10 cellular contexts compared by ENCODE assay signal in genomic region chr11:72075109-72075508, GRCh38.
DNase-seq lines count a peak whose midpoint lies in the region; ATAC-seq and TF ChIP-seq lines count a peak whose summit lies in the region.
"Had no signal": no experiment of that assay in that cellular context is flagged by ENCODE, and none has a peak within 500 bp of the region (broad histone marks: within the 10 kb centered on the region; RNA-seq: fewer than 3 reads in every experiment).

No MANE protein-coding gene starts in this region.

- H3K9ac ChIP-seq in adipocyte (ENCODE audit: low read length) = no peak overlapping the region

- H3K27ac ChIP-seq in DOHH2 (ENCODE audit: low read depth, low read length) = no peak overlapping the region
- H3K27ac ChIP-seq: VCaP had no signal

- peaks cover 45% of the 10 kb centered on the region for H3K4me1 ChIP-seq in DOHH2 (ENCODE audit: control insufficient read depth, low read length)
- H3K4me1 ChIP-seq in adipocyte (ENCODE audit: control insufficient read depth, insufficient read depth, low read length) = peaks cover 40% of the 10 kb centered on the region

- peak; percentile 32 for TF ChIP-seq CTCF in DOHH2 (IDR thresholded peaks at IDR 0.05; ENCODE audit: low read depth, low read length, poor library complexity, severe bottlenecking)

- peaks cover 18% of the 10 kb centered on the region; the same call in 1 of the 2 replicates for H4K20me1 ChIP-seq in DOHH2 (ENCODE audit: control insufficient read depth, insufficient read depth, low read depth, low read length)

- H3K36me3 ChIP-seq in DOHH2 (ENCODE audit: control insufficient read depth, low read length) (peaks cover 35% of the 10 kb centered on the region), adipocyte (ENCODE audit: control insufficient read depth, insufficient read depth, low read length, severe bottlenecking) (no peaks in the 10 kb centered on the region)

- no peak overlapping the region for H3K4me3 ChIP-seq in DOHH2 (ENCODE audit: low read length)
- H3K4me3 ChIP-seq in adipocyte (ENCODE audit: low read length) = no peak overlapping the region

- no peaks in the 10 kb centered on the region for H3K27me3 ChIP-seq in DOHH2 (ENCODE audit: control insufficient read depth, low read length)
- no peaks in the 10 kb centered on the region for H3K27me3 ChIP-seq in adipocyte (replicated peaks; ENCODE audit: control insufficient read depth, insufficient read depth, low read length)

- no peaks in the 10 kb centered on the region for H3F3A ChIP-seq in DOHH2 (ENCODE audit: control insufficient read depth, insufficient read depth)

- H3K9me2 ChIP-seq in DOHH2 (replicated peaks; ENCODE audit: control insufficient read depth, low read length) = no peaks in the 10 kb centered on the region

- peaks cover 98% of the 10 kb centered on the region for H3K79me2 ChIP-seq in DOHH2 (ENCODE audit: control insufficient read depth, low read length)

- ATAC-seq in HG03280 (IDR thresholded peaks at IDR 0.05; ENCODE audit: unreplicated experiment) = no peak
- no peak for ATAC-seq in HG03045 (IDR thresholded peaks at IDR 0.05; ENCODE audit: unreplicated experiment)
- ATAC-seq in GM18870 (IDR thresholded peaks at IDR 0.05; ENCODE audit: unreplicated experiment) = no peak

- H3K9me3 ChIP-seq in DOHH2 (ENCODE audit: control insufficient read depth, insufficient read depth, low read length) (no peaks in the 10 kb centered on the region), adipocyte (ENCODE audit: control insufficient read depth, low read length) (no peaks in the 10 kb centered on the region)

- in situ Hi-C loops in KBM-7 (cut with MboI; ENCODE audit: low pct_unique_long_range_greater_than_20kb, low sequenced_read_pairs) = no loop called here

- no peak overlapping the region for H3K4me2 ChIP-seq in DOHH2 (ENCODE audit: low read length)

- peak; percentile 69 for DNase-seq in KBM-7
- peak; percentile 15 for DNase-seq in adipocyte (ENCODE audit: low read depth)
- DNase-seq in midbrain (lab: John Stamatoyannopoulos, UW) = peak; percentile 33
- DNase-seq in AG08396 (ENCODE audit: low spot score) = no peak
- DNase-seq: NCI-H1694 had no signal
